14 cellular contexts compared by ENCODE assay signal in the genomic region with DNA sequence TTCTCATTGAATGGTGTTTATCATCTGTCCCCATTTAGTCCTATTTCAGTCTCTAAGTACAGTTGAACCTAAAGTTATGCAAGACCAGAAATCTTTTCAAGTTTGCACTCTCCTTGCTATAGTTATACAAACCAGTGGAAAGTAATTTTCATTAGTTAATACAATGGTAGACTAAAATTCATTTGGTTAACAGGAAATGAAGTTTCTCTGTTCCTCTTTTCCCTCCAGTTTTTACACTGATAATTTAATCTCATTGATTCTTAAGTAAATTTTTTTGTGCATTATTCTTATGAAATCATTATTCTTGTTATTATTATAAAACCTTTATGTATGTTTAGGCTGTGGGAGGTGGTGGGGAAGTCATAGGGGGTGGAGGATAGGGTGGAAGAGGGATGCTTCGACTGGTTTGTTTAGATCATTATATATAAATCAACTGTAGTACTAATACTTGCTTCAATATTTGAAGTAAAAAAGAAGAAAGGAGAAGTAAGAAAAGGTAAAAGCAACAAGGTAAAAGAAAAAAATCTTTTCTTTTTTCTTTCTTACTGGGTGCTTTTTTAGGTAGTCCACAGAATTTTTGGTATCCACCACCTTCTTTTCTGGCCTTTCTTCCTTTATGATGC.
DNase-seq lines count a peak whose midpoint lies in the region; ATAC-seq, FAIRE-seq and TF ChIP-seq lines count a peak whose summit lies in the region.
"Had no signal": no experiment of that assay in that cellular context is flagged by ENCODE, and none has a peak within 500 bp of the region (broad histone marks: within the 10 kb centered on the region; RNA-seq: fewer than 3 reads in every experiment).

No MANE protein-coding gene starts in this region.

- H3K79me2 ChIP-seq in GM12878 (ENCODE audit: control insufficient read depth, insufficient read depth, low read length): no peaks in the 10 kb centered on the region

- BruUV-seq in GM12878 (replicated peaks; lab: Mats Ljungman, UMichigan): no TSS peak

- no peaks in the 10 kb centered on the region for H3K27me3 ChIP-seq in GM12878 (replicated peaks in 1 of 2; ENCODE audit: control insufficient read depth in 2 of 2, insufficient read depth in 2 of 2, low read length in 1 of 2)
- H3K27me3 ChIP-seq: neural progenitor cell had no signal

- no peaks in the 10 kb centered on the region for H4K20me1 ChIP-seq in GM12878 (ENCODE audit: control insufficient read depth, insufficient read depth)

- 0% methylated on average over 1 of the region's 1 CpG for WGBS in GM12878 (ENCODE audit: insufficient coverage, insufficient replicate concordance, low lambda C conversion rate, missing lambda C conversion rate)

- SMC1A ChIA-PET in GM12878 (lab: Charles Lee; ENCODE audit: uncharacterized antibody, unreplicated experiment): no interaction called here

- in situ Hi-C loops in GM12878 (cut with MboI): no loop called here

- no peak for FAIRE-seq in GM12878 (lab: Jason Lieb, UNC)
- FAIRE-seq: islet of Langerhans had no signal

- POLR2A ChIA-PET in GM12878 (lab: Charles Lee): no interaction called here

- TF ChIP-seq CTCF in GM12878 (IDR thresholded peaks at IDR 0.05 in 2 of 3, conservative IDR thresholded peaks at IDR 0.05 in 1 of 3; ENCODE audit: control insufficient read depth in 2 of 3, extremely low read depth in 1 of 3, insufficient read depth in 1 of 3, low read depth in 3 of 3, low read length in 3 of 3): no peak

- RAD21 ChIA-PET in GM12878 (lab: Charles Lee; ENCODE audit: unreplicated experiment): no interaction called here

- ATAC-seq in GM18873 (IDR thresholded peaks at IDR 0.05; ENCODE audit: low FRiP score, unreplicated experiment) (peak; percentile 61), GM21576 (IDR thresholded peaks at IDR 0.05; ENCODE audit: unreplicated experiment) (peak; percentile 75), HG03097 (IDR thresholded peaks at IDR 0.05; ENCODE audit: low FRiP score, unreplicated experiment) (peak; percentile 59), GM12878 (peak; percentile 85)
- ATAC-seq: Right ventricle myocardium inferior; stimulated activated naive CD8-positive, alpha-beta T cell treated with anti-CD3 and anti-CD28 coated beads, Interleukin-15, Interleukin-2, amounts not matched to agents 100 U/mL and 50 U/mL, for 24 hours had no signal

- TF ChIP-seq POLR2A in GM12878 (IDR thresholded peaks at IDR 0.05; ENCODE audit: low read depth, low read length): no peak

- no peaks in the 10 kb centered on the region for H3K36me3 ChIP-seq in GM12878 (ENCODE audit: control insufficient read depth in 2 of 2, insufficient read depth in 2 of 2, low read length in 1 of 2)
- H3K36me3 ChIP-seq: neural progenitor cell had no signal

- no peak for TF ChIP-seq RAD21 in GM12878 (IDR thresholded peaks at IDR 0.05; ENCODE audit: insufficient read depth, low read depth, low read length)

- CTCF ChIA-PET in GM12878 (lab: Yijun Ruan, JAX): no interaction called here

- peak overlapping the region; percentile 50 for H3K4me2 ChIP-seq in GM12878 (ENCODE audit: control insufficient read depth, insufficient read depth)
- H3K4me2 ChIP-seq: neural progenitor cell had no signal

- peaks cover 8% of the 10 kb centered on the region for H3K4me1 ChIP-seq in GM12878 (ENCODE audit: control insufficient read depth, insufficient read depth, low read length)

- peak overlapping the region; percentile 18 for H3K27ac ChIP-seq in GM12878 (ENCODE audit: control insufficient read depth, insufficient read depth)
- H3K27ac ChIP-seq: neural progenitor cell, VCaP had no signal

- H3K9me3 ChIP-seq in GM12878 (replicated peaks; ENCODE audit: control insufficient read depth, insufficient read depth, low read length): no peaks in the 10 kb centered on the region

- no peak for DNase-seq in GM12878 (ENCODE audit: low read depth, low spot score)
- DNase-seq in mesenteric fat pad (ENCODE audit: low spot score): no peak
- DNase-seq in SIG-M5 (lab: John Stamatoyannopoulos, UW): no peak
- DNase-seq in posterior cingulate gyrus: no peak
- no peak for DNase-seq in ureter (ENCODE audit: low spot score)
- DNase-seq: cerebellar nuclear complex; stimulated activated naive CD8-positive, alpha-beta T cell treated with anti-CD3 and anti-CD28 coated beads, Interleukin-15, Interleukin-2, amounts not matched to agents 100 U/mL and 50 U/mL, for 24 hours had no signal

- no peak for TF ChIP-seq EP300 in GM12878 (IDR thresholded peaks at IDR 0.05; ENCODE audit: borderline replicate concordance in 1 of 2, control insufficient read depth in 1 of 2, low read depth in 2 of 2, low read length in 2 of 2)

- no peak overlapping the region for H3K4me3 ChIP-seq in GM12878
- H3K4me3 ChIP-seq: neural progenitor cell had no signal

- H3K9ac ChIP-seq in GM12878 (ENCODE audit: control insufficient read depth, insufficient read depth, low read length): no peak overlapping the region; the same call in 1 of the 2 replicates
- H3K9ac ChIP-seq: neural progenitor cell had no signal

- no peak overlapping the region; the same call in 1 of the 2 replicates for H2AFZ ChIP-seq in GM12878 (ENCODE audit: control insufficient read depth, low read depth, low read length)
- H2AFZ ChIP-seq: neural progenitor cell had no signal

- intact Hi-C loops in GM12878 (cut with micrococcal nuclease; ENCODE audit: unreplicated experiment): no loop called here
- intact Hi-C loops in posterior cingulate gyrus (cut with DNase I): no loop called here

TF ChIP-seq in GM12878, 131 proteins besides CTCF, POLR2A, EP300 and RAD21 (continues in another document):
- TF ChIP-seq FOXM1 (IDR thresholded peaks at IDR 0.05; ENCODE audit: low read depth, low read length) (no peak), FOXK2 (IDR thresholded peaks at IDR 0.05) (no peak), TAF1 (IDR thresholded peaks at IDR 0.05; ENCODE audit: borderline replicate concordance, low read depth, low read length) (no peak), IKZF2 (IDR thresholded peaks at IDR 0.05) (no peak), TCF12 (IDR thresholded peaks at IDR 0.05; ENCODE audit: low read depth, low read length) (no peak), SP1 (IDR thresholded peaks at IDR 0.05; ENCODE audit: low read depth, low read length) (no peak), CBX5 (IDR thresholded peaks at IDR 0.05; ENCODE audit: low read depth) (0 out of 2 replicates have a peak, but pooled peaks have one; percentile 25), POU2F2 (IDR thresholded peaks at IDR 0.05; ENCODE audit: borderline replicate concordance, low read depth, low read length) (no peak), MTA2 (IDR thresholded peaks at IDR 0.05; ENCODE audit: low read depth) (peak; percentile 64), CBX3 (IDR thresholded peaks at IDR 0.05; ENCODE audit: borderline replicate concordance, low read depth) (no peak), RUNX3 (IDR thresholded peaks at IDR 0.05; ENCODE audit: low read length) (no peak), NFIC (IDR thresholded peaks at IDR 0.05; ENCODE audit: low read depth, low read length) (peak; percentile 60), YY1 (IDR thresholded peaks at IDR 0.05; ENCODE audit: low read depth, low read length) (no peak), SPI1 (IDR thresholded peaks at IDR 0.05; ENCODE audit: borderline replicate concordance, insufficient read depth, low read depth, low read length) (peak; percentile 66; the same call in 1 of the 2 replicates), ESRRA (IDR thresholded peaks at IDR 0.05; ENCODE audit: low read length) (no peak), JUNB (IDR thresholded peaks at IDR 0.05) (peak; percentile 45; the same call in 1 of the 2 replicates), TCF7 (IDR thresholded peaks at IDR 0.05; ENCODE audit: borderline replicate concordance) (no peak), EGR1 (IDR thresholded peaks at IDR 0.05; ENCODE audit: borderline replicate concordance in 1 of 2, low read depth in 2 of 2, low read length in 2 of 2) (no peak)
- TF ChIP-seq, protein P1, sequence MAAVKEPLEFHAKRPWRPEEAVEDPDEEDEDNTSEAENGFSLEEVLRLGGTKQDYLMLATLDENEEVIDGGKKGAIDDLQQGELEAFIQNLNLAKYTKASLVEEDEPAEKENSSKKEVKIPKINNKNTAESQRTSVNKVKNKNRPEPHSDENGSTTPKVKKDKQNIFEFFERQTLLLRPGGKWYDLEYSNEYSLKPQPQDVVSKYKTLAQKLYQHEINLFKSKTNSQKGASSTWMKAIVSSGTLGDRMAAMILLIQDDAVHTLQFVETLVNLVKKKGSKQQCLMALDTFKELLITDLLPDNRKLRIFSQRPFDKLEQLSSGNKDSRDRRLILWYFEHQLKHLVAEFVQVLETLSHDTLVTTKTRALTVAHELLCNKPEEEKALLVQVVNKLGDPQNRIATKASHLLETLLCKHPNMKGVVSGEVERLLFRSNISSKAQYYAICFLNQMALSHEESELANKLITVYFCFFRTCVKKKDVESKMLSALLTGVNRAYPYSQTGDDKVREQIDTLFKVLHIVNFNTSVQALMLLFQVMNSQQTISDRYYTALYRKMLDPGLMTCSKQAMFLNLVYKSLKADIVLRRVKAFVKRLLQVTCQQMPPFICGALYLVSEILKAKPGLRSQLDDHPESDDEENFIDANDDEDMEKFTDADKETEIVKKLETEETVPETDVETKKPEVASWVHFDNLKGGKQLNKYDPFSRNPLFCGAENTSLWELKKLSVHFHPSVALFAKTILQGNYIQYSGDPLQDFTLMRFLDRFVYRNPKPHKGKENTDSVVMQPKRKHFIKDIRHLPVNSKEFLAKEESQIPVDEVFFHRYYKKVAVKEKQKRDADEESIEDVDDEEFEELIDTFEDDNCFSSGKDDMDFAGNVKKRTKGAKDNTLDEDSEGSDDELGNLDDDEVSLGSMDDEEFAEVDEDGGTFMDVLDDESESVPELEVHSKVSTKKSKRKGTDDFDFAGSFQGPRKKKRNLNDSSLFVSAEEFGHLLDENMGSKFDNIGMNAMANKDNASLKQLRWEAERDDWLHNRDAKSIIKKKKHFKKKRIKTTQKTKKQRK (IDR thresholded peaks at IDR 0.05; ENCODE audit: low read depth, low read length): no peak
- TF ChIP-seq, protein P2, sequence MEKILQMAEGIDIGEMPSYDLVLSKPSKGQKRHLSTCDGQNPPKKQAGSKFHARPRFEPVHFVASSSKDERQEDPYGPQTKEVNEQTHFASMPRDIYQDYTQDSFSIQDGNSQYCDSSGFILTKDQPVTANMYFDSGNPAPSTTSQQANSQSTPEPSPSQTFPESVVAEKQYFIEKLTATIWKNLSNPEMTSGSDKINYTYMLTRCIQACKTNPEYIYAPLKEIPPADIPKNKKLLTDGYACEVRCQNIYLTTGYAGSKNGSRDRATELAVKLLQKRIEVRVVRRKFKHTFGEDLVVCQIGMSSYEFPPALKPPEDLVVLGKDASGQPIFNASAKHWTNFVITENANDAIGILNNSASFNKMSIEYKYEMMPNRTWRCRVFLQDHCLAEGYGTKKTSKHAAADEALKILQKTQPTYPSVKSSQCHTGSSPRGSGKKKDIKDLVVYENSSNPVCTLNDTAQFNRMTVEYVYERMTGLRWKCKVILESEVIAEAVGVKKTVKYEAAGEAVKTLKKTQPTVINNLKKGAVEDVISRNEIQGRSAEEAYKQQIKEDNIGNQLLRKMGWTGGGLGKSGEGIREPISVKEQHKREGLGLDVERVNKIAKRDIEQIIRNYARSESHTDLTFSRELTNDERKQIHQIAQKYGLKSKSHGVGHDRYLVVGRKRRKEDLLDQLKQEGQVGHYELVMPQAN (conservative IDR thresholded peaks at IDR 0.05): no peak
